ENCODE assay signal across 8 cellular contexts in the genomic region with DNA sequence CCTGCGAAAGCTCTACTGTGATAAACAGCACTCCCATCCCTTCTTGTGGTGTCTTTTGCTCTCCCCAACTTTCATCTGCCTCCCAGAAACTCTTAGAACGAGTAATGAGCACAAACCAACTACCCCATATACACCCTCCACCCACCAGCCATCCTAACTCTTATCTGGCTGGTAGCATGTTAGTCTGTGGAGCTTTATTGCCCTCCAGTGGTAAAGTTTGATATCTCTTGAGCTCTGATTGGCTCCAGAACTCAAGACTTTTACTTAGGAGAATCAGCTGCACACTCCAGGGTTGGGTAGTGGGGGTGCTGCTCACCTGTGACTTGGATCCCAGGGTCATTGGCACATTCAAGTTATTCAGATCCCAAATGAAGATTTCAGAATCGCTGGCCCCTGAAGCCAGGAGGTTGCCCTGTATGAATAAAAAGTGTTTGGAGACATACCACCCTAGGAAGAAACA. TPM values are rescaled to one million over a fixed set of nuclear protein-coding genes. Genes with fewer than 3 reads are reported as not detected.
A peak's percentile ranks its signal among the peaks of the same experiment; 100 is the strongest.
DNase-seq lines count a peak whose midpoint lies in the region; ATAC-seq, FAIRE-seq and TF ChIP-seq lines count a peak whose summit lies in the region.

No MANE protein-coding gene starts in this region.

- no peaks in the 10 kb centered on the region for H3K4me1 ChIP-seq in fibroblast of lung (ENCODE audit: control insufficient read depth, extremely low read depth, insufficient read depth, low read length)

- H3K79me2 ChIP-seq in fibroblast of lung (ENCODE audit: control insufficient read depth, insufficient read depth, low read length) = no peaks in the 10 kb centered on the region

- no peak overlapping the region for H3K9ac ChIP-seq in fibroblast of lung (ENCODE audit: insufficient read depth, low read length)

- no peak overlapping the region for H3K4me2 ChIP-seq in fibroblast of lung (ENCODE audit: extremely low read depth, insufficient read depth, low read length)

- H2AFZ ChIP-seq in fibroblast of lung (ENCODE audit: low read length) = no peak overlapping the region

- DNase-seq in AG20443 (ENCODE audit: low spot score) (peak; percentile 66), NCI-H146 (lab: John Stamatoyannopoulos, UW) (peak; percentile 40), fibroblast of lung (ENCODE audit: low read depth in 2 of 2) (peak; percentile 52 to 58), retina (peak; percentile 46), frontal cortex (ENCODE audit: low spot score in 2 of 2) (no peak)
- DNase-seq in activated CD4-positive, alpha-beta T cell treated with anti-CD3 and anti-CD28 coated beads, Interleukin-2, amount 50 U/mL, for 4 hours = peak; percentile 28 to 30

- no peaks in the 10 kb centered on the region for H3K9me3 ChIP-seq in fibroblast of lung (ENCODE audit: control insufficient read depth, insufficient read depth, low read depth, low read length)

- H3K4me3 ChIP-seq in fibroblast of lung (replicated peaks in 1 of 4; ENCODE audit: control extremely low read depth in 1 of 4, insufficient read depth in 1 of 4, low read depth in 3 of 4, low read length in 4 of 4) = no peak overlapping the region

- no peak for ATAC-seq in GM18517 (IDR thresholded peaks at IDR 0.05; ENCODE audit: unreplicated experiment)

- H3K27ac ChIP-seq in fibroblast of lung (ENCODE audit: insufficient read depth, low read length) = no peak overlapping the region

- H3K27me3 ChIP-seq in fibroblast of lung (ENCODE audit: control insufficient read depth, insufficient read depth, low read length) = no peaks in the 10 kb centered on the region

- H3K36me3 ChIP-seq in fibroblast of lung (ENCODE audit: control insufficient read depth, insufficient read depth, low read length) = no peaks in the 10 kb centered on the region

- no peaks in the 10 kb centered on the region for H4K20me1 ChIP-seq in fibroblast of lung (ENCODE audit: control insufficient read depth, extremely low read depth, insufficient read depth, low read length)

- no peak for FAIRE-seq in frontal cortex (lab: Jason Lieb, UNC)

- peak; percentile 64; the same call in 2 of the 3 replicates for TF ChIP-seq CTCF in GM12872 (IDR thresholded peaks at IDR 0.05; ENCODE audit: insufficient read depth, low read depth, low read length)
- peak; percentile 64 to 73 for TF ChIP-seq CTCF in fibroblast of lung (conservative IDR thresholded peaks at IDR 0.05 in 1 of 2, IDR thresholded peaks at IDR 0.05 in 1 of 2; ENCODE audit: low read depth in 1 of 2, low read length in 2 of 2)

RNA-seq across cellular contexts. Expression of gene SEC31B, which starts 10.9 kb away (rescaled TPM):
- total RNA-seq in fibroblast of lung (2.3 and 3.0 TPM in 2 replicates), frontal cortex (3.7 TPM)
- 1.8 and 2.7 TPM in 2 replicates for polyA plus RNA-seq in fibroblast of lung
- polyA plus RNA-seq in fibroblast of lung (2012) = 0.81 and 1.5 TPM in 2 replicates
- polyA minus RNA-seq in fibroblast of lung (ENCODE audit: low replicate concordance) = 1.5 and 3.4 TPM in 2 replicates

RNA-seq across cellular contexts. Expression of gene NDUFB8, which starts 20.9 kb away (rescaled TPM):
- total RNA-seq in fibroblast of lung (154 and 167 TPM in 2 replicates), frontal cortex (132 TPM)
- polyA plus RNA-seq in fibroblast of lung = 160 and 177 TPM in 2 replicates
- 261 and 287 TPM in 2 replicates for polyA plus RNA-seq in fibroblast of lung (2012)
- 96.7 and 160 TPM in 2 replicates for polyA minus RNA-seq in fibroblast of lung (ENCODE audit: low replicate concordance)

RNA-seq across cellular contexts. Expression of gene HIF1AN, which starts 27.0 kb away (rescaled TPM):
- 10.3 and 14.2 TPM in 2 replicates for total RNA-seq in fibroblast of lung
- polyA plus RNA-seq in fibroblast of lung = 16.6 and 26.6 TPM in 2 replicates
- 26.0 and 30.2 TPM in 2 replicates for polyA plus RNA-seq in fibroblast of lung (2012)
- polyA minus RNA-seq in fibroblast of lung (ENCODE audit: low replicate concordance) = 31.8 and 38.5 TPM in 2 replicates
- total RNA-seq in frontal cortex = 11.4 TPM

RNA-seq across cellular contexts. Expression of gene WNT8B, which starts 45.9 kb away (rescaled TPM):
- total RNA-seq in fibroblast of lung = not detected in 2 replicates
- polyA plus RNA-seq in fibroblast of lung = not detected in 2 replicates
- not detected in 2 replicates for polyA plus RNA-seq in fibroblast of lung (2012)
- polyA minus RNA-seq in fibroblast of lung (ENCODE audit: low replicate concordance) = not detected in 2 replicates
- not detected for total RNA-seq in frontal cortex

Comparison
In these comparisons a context has a peak if more than half of its experiments do, and no peak if none do; other contexts are left out.
1. DNase-seq: peak in AG20443 (single experiment), NCI-H146 (single experiment), activated CD4-positive, alpha-beta T cell treated with anti-CD3 and anti-CD28 coated beads, Interleukin-2, amount 50 U/mL, for 4 hours (2 of 2), fibroblast of lung (2 of 2) and retina (single experiment); none in frontal cortex (0 of 2).